ENCODE assay signal across 1 cellular context in genomic region chr1:234926574-234927311, GRCh38.
TF ChIP-seq lines count a peak whose summit lies in the region.

No MANE protein-coding gene starts in this region.

TF ChIP-seq in IMR-90, 13 proteins besides CTCF, POLR2A, EP300 and RAD21 (continued from another document):
- no peak for TF ChIP-seq ELK1 (IDR thresholded peaks at IDR 0.05; ENCODE audit: borderline replicate concordance, low read depth, low read length)
- TF ChIP-seq SMC3 (IDR thresholded peaks at IDR 0.05; ENCODE audit: low read depth, low read length) = no peak
- TF ChIP-seq MXI1 (IDR thresholded peaks at IDR 0.05; ENCODE audit: borderline replicate concordance, low read depth, low read length) = no peak
- TF ChIP-seq NFE2L2 (IDR thresholded peaks at IDR 0.05; ENCODE audit: low read depth, low read length) = no peak
- no peak for TF ChIP-seq MAZ (IDR thresholded peaks at IDR 0.05; ENCODE audit: borderline replicate concordance, low read depth, low read length)
- TF ChIP-seq FOS (IDR thresholded peaks at IDR 0.05; ENCODE audit: low read depth, low read length) = no peak
- TF ChIP-seq RCOR1 (IDR thresholded peaks at IDR 0.05; ENCODE audit: insufficient replicate concordance, low read length) = no peak
- TF ChIP-seq CEBPB (IDR thresholded peaks at IDR 0.05; ENCODE audit: low read depth, low read length) = no peak
TF ChIP-seq in IMR-90: peak in this region for 0.
